1 cellular context compared by ENCODE assay signal in genomic region chr3:48214225-48214624, GRCh38.
TF ChIP-seq lines count a peak whose summit lies in the region.

No MANE protein-coding gene starts in this region.

TF ChIP-seq in HepG2, 621 proteins besides CTCF, POLR2A, EP300 and RAD21:
- TF ChIP-seq GFI1 (CRISPR knock-in tag; IDR thresholded peaks at IDR 0.05; ENCODE audit: borderline replicate concordance) (no peak), ZNF768 (CRISPR knock-in tag; IDR thresholded peaks at IDR 0.05) (peak; percentile 89)
